3 cellular contexts compared by ENCODE assay signal in genomic region chrX:9087291-9087690, GRCh38. TPM values are rescaled to one million over a fixed set of nuclear protein-coding genes. Genes with fewer than 3 reads are reported as not detected.
"Had no signal": no experiment of that assay in that cellular context is flagged by ENCODE, and none has a peak within 500 bp of the region (broad histone marks: within the 10 kb centered on the region; RNA-seq: fewer than 3 reads in every experiment).

No MANE protein-coding gene starts in this region.

RNA-seq across cellular contexts. Expression of gene FAM9B, which starts 53.4 kb away (rescaled TPM):
- total RNA-seq: OCI-LY7, PC-9, Right ventricle myocardium inferior had no signal
